8 cellular contexts compared by ENCODE assay signal in genomic region chr2:207505728-207506127, GRCh38. TPM values are rescaled to one million over a fixed set of nuclear protein-coding genes. Genes with fewer than 3 reads are reported as not detected.
A peak's percentile ranks its signal among the peaks of the same experiment; 100 is the strongest.
DNase-seq lines count a peak whose midpoint lies in the region; ATAC-seq and TF ChIP-seq lines count a peak whose summit lies in the region.

No MANE protein-coding gene starts in this region.

- peaks cover 49% of the 10 kb centered on the region for H3K4me1 ChIP-seq in SJSA1 (replicated peaks)

- in situ Hi-C loops in GM13976 (cut with MboI; ENCODE audit: low sequenced_read_pairs, unreplicated experiment), result no loop called here

- peak; percentile 64 for DNase-seq in H4 (ENCODE audit: low spot score)
- peak; percentile 82 to 91 for DNase-seq in SJSA1 (ENCODE audit: low read depth in 1 of 2, low spot score in 2 of 2)
- DNase-seq in epithelial cell of prostate (ENCODE audit: low read depth, low spot score), result peak; percentile 72
- peak; percentile 64 for DNase-seq in skeletal muscle cell (ENCODE audit: low read depth)
- no peak for DNase-seq in GM13976 (ENCODE audit: low spot score)
- DNase-seq in NCI-H526 treated with DMSO at 0.1 percent for 48 hours (lab: John Stamatoyannopoulos, UW), result no peak
- no peak for DNase-seq in activated gamma-delta T cell treated with Interleukin-2 at 50 U/mL for 16 hours

- H3K27ac ChIP-seq in SJSA1 (peak overlapping the region; percentile 84), epithelial cell of prostate (peak overlapping the region; percentile 96)

- TF ChIP-seq CTCF in GM13976 (IDR thresholded peaks at IDR 0.05; ENCODE audit: borderline replicate concordance, control extremely low read depth, extremely low read depth, insufficient read depth, missing control alignments), result no peak

- H3K9me3 ChIP-seq in SJSA1 (replicated peaks), result no peaks in the 10 kb centered on the region

- H3K36me3 ChIP-seq in SJSA1, result no peaks in the 10 kb centered on the region

- no peaks in the 10 kb centered on the region for H3K27me3 ChIP-seq in SJSA1 (replicated peaks)

- H3K4me3 ChIP-seq in SJSA1, result no peak overlapping the region
- H3K4me3 ChIP-seq in skeletal muscle cell (ENCODE audit: low read depth, low read length), result no peak overlapping the region

- ATAC-seq in HG02588 (IDR thresholded peaks at IDR 0.05; ENCODE audit: unreplicated experiment), result no peak

RNA-seq across cellular contexts. Expression of gene CREB1, which starts 24.0 kb away (rescaled TPM):
- total RNA-seq in H4 (2014; rRNA removed; shearing (Covaris generic)), result 11.2 and 37.9 TPM in 2 replicates
- 25.0 and 63.0 TPM in 2 replicates for total RNA-seq in SJSA1 (2014; rRNA removed; shearing (Covaris generic))

Comparison
In these comparisons a context has a peak if more than half of its experiments do, and no peak if none do; other contexts are left out.
1. DNase-seq: peak in H4 (single experiment), SJSA1 (2 of 2), epithelial cell of prostate (single experiment) and skeletal muscle cell (single experiment); none in GM13976 (single experiment), NCI-H526 treated with DMSO at 0.1 percent for 48 hours (single experiment) and activated gamma-delta T cell treated with Interleukin-2 at 50 U/mL for 16 hours (single experiment).